12 cellular contexts compared by ENCODE assay signal in the genomic region with DNA sequence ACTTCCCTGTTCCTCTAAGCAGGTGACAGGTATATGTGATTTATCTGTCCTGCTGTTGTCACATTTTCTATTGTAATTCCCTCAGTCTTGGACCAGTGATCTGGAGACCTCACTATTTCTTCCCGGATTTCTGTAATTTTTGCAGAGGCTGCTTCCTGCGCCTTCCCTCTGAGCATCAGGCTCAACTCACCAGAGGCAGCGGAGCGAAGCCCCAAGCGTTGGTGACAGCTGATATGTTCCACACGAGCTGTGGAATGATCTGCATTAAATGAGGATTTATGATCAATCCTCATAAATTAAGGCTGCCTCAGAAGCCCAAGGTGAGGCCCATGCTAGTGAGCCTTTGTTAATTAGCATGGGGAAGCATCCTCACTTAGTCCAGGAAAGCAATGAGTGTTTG.
"Had no signal": no experiment of that assay in that cellular context is flagged by ENCODE, and none has a peak within 500 bp of the region (broad histone marks: within the 10 kb centered on the region; RNA-seq: fewer than 3 reads in every experiment).

No MANE protein-coding gene starts in this region.

- H3K36me3 ChIP-seq: esophagus squamous epithelium, gastroesophageal sphincter, neutrophil, tibial artery had no signal

- H3K27me3 ChIP-seq: esophagus squamous epithelium, gastroesophageal sphincter, neutrophil, tibial artery had no signal

- DNase-seq: effector memory CD8-positive, alpha-beta T cell; esophagus squamous epithelium; foreskin fibroblast; glutamatergic neuron; mesendoderm; naive B cell; small intestine; stimulated activated CD4-positive, alpha-beta T cell treated with anti-CD3 and anti-CD28 coated beads, Interleukin-12 subunit alpha, Interleukin-12 subunit beta, amount 100 ng/mL, for 4 hours; stimulated activated naive CD4-positive, alpha-beta T cell treated with Interleukin-2 at 50 U/mL for 16 hours had no signal

- H3K9me3 ChIP-seq: esophagus squamous epithelium, gastroesophageal sphincter, neutrophil, tibial artery had no signal

- H3K4me3 ChIP-seq: esophagus squamous epithelium, gastroesophageal sphincter, tibial artery had no signal

- H3K27ac ChIP-seq: esophagus squamous epithelium, gastroesophageal sphincter, neutrophil, tibial artery had no signal

- ATAC-seq: effector memory CD8-positive, alpha-beta T cell; gastroesophageal sphincter had no signal
